8 cellular contexts compared by ENCODE assay signal in genomic region chr17:17971431-17972125, GRCh38. TPM values are rescaled to one million over a fixed set of nuclear protein-coding genes. Genes with fewer than 3 reads are reported as not detected.
DNase-seq lines count a peak whose midpoint lies in the region; ATAC-seq, FAIRE-seq and TF ChIP-seq lines count a peak whose summit lies in the region.

No MANE protein-coding gene starts in this region.

- H3K4me3 Mint-ChIP-seq in CD4-positive, alpha-beta T cell: peak overlapping the region; percentile 95

- peaks cover 9% of the 10 kb centered on the region for H3F3A ChIP-seq in MM.1S (ENCODE audit: insufficient read depth, low read length)

- H3K27me3 ChIP-seq in CD4-positive, alpha-beta T cell (ENCODE audit: control insufficient read depth, insufficient read depth, low read length): no peaks in the 10 kb centered on the region
- H3K27me3 ChIP-seq in MM.1S (replicated peaks; ENCODE audit: insufficient read depth, low read length) (no peaks in the 10 kb centered on the region), GM12878 (replicated peaks in 1 of 2; ENCODE audit: control insufficient read depth in 2 of 2, insufficient read depth in 2 of 2, low read length in 1 of 2) (no peaks in the 10 kb centered on the region), spleen (replicated peaks in 1 of 7) (no peaks in the 10 kb centered on the region)

- RAD21 ChIA-PET in GM12878 (lab: Charles Lee; ENCODE audit: unreplicated experiment): interaction anchor here (1.0 to 2.6 kb wide), 10 partner anchors 8 to 289 kb away, joined by 3 to 33 read pairs (median 5); no protein-coding TSS in a partner anchor

- H2AFZ ChIP-seq in MM.1S (ENCODE audit: low read length) (peak overlapping the region; percentile 58), GM12878 (ENCODE audit: control insufficient read depth, low read depth, low read length) (peak overlapping the region; percentile 85)

- 1% methylated on average over 33 of the region's 33 CpGs for WGBS in GM12878 (ENCODE audit: insufficient coverage, insufficient replicate concordance, low lambda C conversion rate, missing lambda C conversion rate)
- WGBS in spleen, 5 donors: 1 to 14% (median 3%) methylated on average over 7 to 33 of the region's 33 CpGs

- CTCF ChIA-PET in CD4-positive, alpha-beta T cell (lab: Charles Lee): interaction anchor here (0.5 to 2.8 kb wide), 5 partner anchors 13 to 62 kb away, joined by 3 to 15 read pairs (median 4); no protein-coding TSS in a partner anchor
- CTCF ChIA-PET in GM12878 (lab: Yijun Ruan, JAX): interaction anchor here (0.6 to 1.9 kb wide), 6 partner anchors 14 to 1406 kb away, joined by 3 to 8 read pairs (median 4); no protein-coding TSS in a partner anchor

- H3K4me1 Mint-ChIP-seq in CD4-positive, alpha-beta T cell (ENCODE audit: low read depth): peaks cover 56% of the 10 kb centered on the region

- H3K79me2 ChIP-seq in MM.1S (ENCODE audit: low read length) (peaks cover 54% of the 10 kb centered on the region), GM12878 (ENCODE audit: control insufficient read depth, insufficient read depth, low read length) (peaks cover 3% of the 10 kb centered on the region)

- SMC1A ChIA-PET in GM12878 (lab: Charles Lee; ENCODE audit: uncharacterized antibody, unreplicated experiment): interaction anchor here (0.8 to 6.1 kb wide), 11 partner anchors 12 to 136 kb away, joined by 3 to 54 read pairs (median 5); no protein-coding TSS in a partner anchor

- DNase-seq in CD4-positive, alpha-beta T cell: peak in 4 of 10 experiments; percentile 16 to 25 (median 22)
- DNase-seq in MM.1S: no peak
- no peak for DNase-seq in GM12878 (ENCODE audit: low read depth, low spot score)
- DNase-seq in spleen: peak; percentile 93

- FAIRE-seq in GM12878 (lab: Jason Lieb, UNC): no peak

- peak overlapping the region; percentile 73 for H3K4me3 ChIP-seq in MM.1S (ENCODE audit: low read length)
- peak overlapping the region; percentile 76 for H3K4me3 ChIP-seq in GM12878
- H3K4me3 ChIP-seq in iPS-18c (ENCODE audit: insufficient read depth, low read depth, low read length): peak overlapping the region; percentile 86
- H3K4me3 ChIP-seq in spleen: peak overlapping the region; percentile 70 to 97 (median 87)

- H3K4me2 ChIP-seq in MM.1S (ENCODE audit: low read depth, low read length) (peak overlapping the region; percentile 72), GM12878 (ENCODE audit: control insufficient read depth, insufficient read depth) (peak overlapping the region; percentile 94)

- peaks cover 11% of the 10 kb centered on the region for H3K36me3 Mint-ChIP-seq in CD4-positive, alpha-beta T cell (ENCODE audit: low read depth)

- H3K9ac ChIP-seq in MM.1S (ENCODE audit: low read length) (peak overlapping the region; percentile 64), GM12878 (ENCODE audit: control insufficient read depth, insufficient read depth, low read length) (peak overlapping the region; percentile 69)

- no peak for TF ChIP-seq CTCF in CD4-positive, alpha-beta T cell (IDR thresholded peaks at IDR 0.05)
- TF ChIP-seq CTCF in MM.1S (IDR thresholded peaks at IDR 0.05; ENCODE audit: low read length): no peak
- no peak for TF ChIP-seq CTCF in GM12878 (IDR thresholded peaks at IDR 0.05 in 2 of 3, conservative IDR thresholded peaks at IDR 0.05 in 1 of 3; ENCODE audit: control insufficient read depth in 2 of 3, extremely low read depth in 1 of 3, insufficient read depth in 1 of 3, low read depth in 3 of 3, low read length in 3 of 3)
- TF ChIP-seq CTCF in spleen (IDR thresholded peaks at IDR 0.05 in 8 of 11, conservative IDR thresholded peaks at IDR 0.05 in 3 of 11): no peak

- no peak for TF ChIP-seq RAD21 in GM12878 (IDR thresholded peaks at IDR 0.05; ENCODE audit: insufficient read depth, low read depth, low read length)

- H3K4me1 ChIP-seq in MM.1S (ENCODE audit: low read length): peaks cover 23% of the 10 kb centered on the region
- H3K4me1 ChIP-seq in GM12878 (ENCODE audit: control insufficient read depth, insufficient read depth, low read length): peaks cover 10% of the 10 kb centered on the region
- peaks cover 9 to 75% (median 36%) of the 10 kb centered on the region in 6 donors for H3K4me1 ChIP-seq in spleen

- TF ChIP-seq POLR2A in GM12878 (IDR thresholded peaks at IDR 0.05; ENCODE audit: low read depth, low read length): no peak; the same call in 1 of the 2 replicates
- TF ChIP-seq POLR2A in spleen (IDR thresholded peaks at IDR 0.05): no peak

- no peaks in the 10 kb centered on the region for H3K9me3 Mint-ChIP-seq in CD4-positive, alpha-beta T cell

- BruUV-seq in GM12878 (replicated peaks; lab: Mats Ljungman, UMichigan): no TSS peak

- peak overlapping the region; percentile 90 for H3K27ac Mint-ChIP-seq in CD4-positive, alpha-beta T cell

- POLR2A ChIA-PET in CD4-positive, alpha-beta T cell (lab: Charles Lee): interaction anchor here (0.5 to 5.5 kb wide), 14 partner anchors 8 to 1682 kb away, joined by 3 to 115 read pairs (median 5); partner anchors contain the start of genes ATPAF2, GID4, PEMT and SREBF1
- POLR2A ChIA-PET in GM12878 (lab: Charles Lee): interaction anchor here (0.5 to 7.9 kb wide), 8 partner anchors 9 to 926 kb away, joined by 3 to 73 read pairs (median 5); partner anchors contain the start of genes ATPAF2 and GID4

- H3K27ac ChIP-seq in CD4-positive, alpha-beta T cell (ENCODE audit: low read depth, low read length): peak overlapping the region; percentile 76
- H3K27ac ChIP-seq in MM.1S (ENCODE audit: low read length) (peak overlapping the region; percentile 8; the same call in 1 of the 2 replicates), GM12878 (ENCODE audit: control insufficient read depth, insufficient read depth) (peak overlapping the region; percentile 18; the same call in 1 of the 2 replicates), spleen (peak overlapping the region; percentile 86 to 96 (median 94))

- intact Hi-C loops in CD4-positive, alpha-beta T cell (cut with DNase I, micrococcal nuclease): loop anchor here (1.0 to 10.0 kb wide), 8 partner anchors 13 to 343 kb away; partner anchors contain the start of genes ATPAF2 (in 2 of the 2), GID4 (in 2 of the 2), DRG2 (in 1 of the 2) and SMCR8 (in 1 of the 2)
- intact Hi-C loops in GM12878 (cut with micrococcal nuclease; ENCODE audit: unreplicated experiment) (no loop called here), spleen (cut with DNase I; ENCODE audit: low total_unique reads) (no loop called here)

- in situ Hi-C loops in GM12878 (cut with MboI): no loop called here

- no peak for TF ChIP-seq EP300 in GM12878 (IDR thresholded peaks at IDR 0.05; ENCODE audit: borderline replicate concordance in 1 of 2, control insufficient read depth in 1 of 2, low read depth in 2 of 2, low read length in 2 of 2)

- H3K27me3 Mint-ChIP-seq in CD4-positive, alpha-beta T cell: no peaks in the 10 kb centered on the region

- no peaks in the 10 kb centered on the region for H3K9me2 ChIP-seq in MM.1S (replicated peaks; ENCODE audit: insufficient read depth, low read length)

- ATAC-seq in CD4-positive, alpha-beta T cell (ENCODE audit: poor library complexity): no peak
- ATAC-seq in GM12878: peak; percentile 0
- no peak for ATAC-seq in GM18907 (IDR thresholded peaks at IDR 0.05; ENCODE audit: unreplicated experiment)
- no peak for ATAC-seq in GM21381 (IDR thresholded peaks at IDR 0.05; ENCODE audit: unreplicated experiment)
- no peak for ATAC-seq in GM21526 (IDR thresholded peaks at IDR 0.05; ENCODE audit: low FRiP score, unreplicated experiment)

- no peaks in the 10 kb centered on the region for H3K9me3 ChIP-seq in CD4-positive, alpha-beta T cell (ENCODE audit: control insufficient read depth, low read length)
- no peaks in the 10 kb centered on the region for H3K9me3 ChIP-seq in MM.1S (replicated peaks; ENCODE audit: insufficient read depth, low read length)
- no peaks in the 10 kb centered on the region for H3K9me3 ChIP-seq in GM12878 (replicated peaks; ENCODE audit: control insufficient read depth, insufficient read depth, low read length)
- no peaks in the 10 kb centered on the region for H3K9me3 ChIP-seq in iPS-18c (ENCODE audit: control insufficient read depth, insufficient read depth, low read length)
- no peaks in the 10 kb centered on the region for H3K9me3 ChIP-seq in spleen

- H3K36me3 ChIP-seq in MM.1S (replicated peaks; ENCODE audit: insufficient read depth, low read length) (no peaks in the 10 kb centered on the region), GM12878 (ENCODE audit: control insufficient read depth in 2 of 2, insufficient read depth in 2 of 2, low read length in 1 of 2) (no peaks in the 10 kb centered on the region), spleen (no peaks in the 10 kb centered on the region)

- H4K20me1 ChIP-seq in MM.1S (ENCODE audit: insufficient read depth, low read length): no peaks in the 10 kb centered on the region
- no peaks in the 10 kb centered on the region for H4K20me1 ChIP-seq in GM12878 (ENCODE audit: control insufficient read depth, insufficient read depth)

RNA-seq across cellular contexts. Expression of gene TOM1L2, which starts 0.6 kb away (rescaled TPM):
- 10 to 100 TPM; 28.5 to 30.5 TPM for total RNA-seq in CD4-positive, alpha-beta T cell
- total RNA-seq in GM12878 (2013; cell fraction: nucleolus; rRNA removed): 115 and 119 TPM in 2 replicates
- total RNA-seq in GM12878 (2014; rRNA removed) (6.2 and 7.0 TPM in 2 replicates), GM12878 (2014; rRNA removed; fragmentation: Illumina TruSeq; extraction: Trizol) (5.2 and 6.4 TPM in 2 replicates), GM12878 (2021) (11.7 and 12.5 TPM in 2 replicates), spleen (10 to 100 TPM; 27.0 to 82.6 (median 56.5) TPM)
- polyA plus RNA-seq in GM12878 (2011; ENCODE audit: low read depth): 7.0 TPM
- polyA plus RNA-seq in GM12878 (2011; rRNA removed) (11.9 and 19.2 TPM in 2 replicates), GM12878 (2014; fragmentation: Illumina TruSeq; extraction: Trizol) (3.8 and 8.5 TPM in 2 replicates), GM12878 (2014; fragmentation: Nextera tagmentation; extraction: Ambion mirVana) (under 1 TPM; 0.19 to 0.42 TPM), GM12878 (2014; rRNA removed) (8.4 and 9.3 TPM in 2 replicates), GM12878 (2016; fragmentation: Nextera tagmentation; extraction: Ambion mirVana) (10 to 100 TPM in 1 of 2 experiments, 1 to 10 TPM in 1; 7.8 to 11.3 TPM), spleen (10 to 100 TPM in 1 of 3 donors, 1 to 10 TPM in 2; 5.3 to 17.6 (median 7.7) TPM)
- 13.0 and 13.4 TPM in 2 replicates for polyA plus RNA-seq in GM12878 (2011; cell fraction: cytosol; rRNA removed)
- polyA plus RNA-seq in GM12878 (2011; cell fraction: nucleus; rRNA removed): 57.4 and 71.7 TPM in 2 replicates
- polyA plus RNA-seq in GM12878 (2012): 8.3 and 8.5 TPM in 2 replicates
- polyA minus RNA-seq in GM12878 (2011; rRNA and poly(A)+ RNA removed): 28.2 and 32.6 TPM in 2 replicates
- 5.6 and 7.7 TPM in 2 replicates for polyA minus RNA-seq in GM12878 (2011; cell fraction: cytosol; rRNA and poly(A)+ RNA removed)
- 20.1 and 37.3 TPM in 2 replicates for polyA minus RNA-seq in GM12878 (2011; cell fraction: nucleus; rRNA and poly(A)+ RNA removed)

RNA-seq across cellular contexts. Expression of gene DRC3, which starts 1.1 kb away (rescaled TPM):
- total RNA-seq in CD4-positive, alpha-beta T cell: under 1 TPM in 1 of 2 experiments, not detected in 1; 0.11 TPM
- total RNA-seq in GM12878 (2013; cell fraction: nucleolus; rRNA removed): 0.44 and 2.1 TPM in 2 replicates
- total RNA-seq in GM12878 (2014; rRNA removed): 0.28 and 0.38 TPM in 2 replicates
- total RNA-seq in GM12878 (2014; rRNA removed; fragmentation: Illumina TruSeq; extraction: Trizol): not detected in 2 replicates
- total RNA-seq in GM12878 (2021): not detected in 2 replicates
- 0.59 TPM for polyA plus RNA-seq in GM12878 (2011; ENCODE audit: low read depth)
- 0.13 and 0.34 TPM in 2 replicates for polyA plus RNA-seq in GM12878 (2011; rRNA removed)
- polyA plus RNA-seq in GM12878 (2011; cell fraction: cytosol; rRNA removed): 0.03 and 0.15 TPM in 2 replicates
- polyA plus RNA-seq in GM12878 (2011; cell fraction: nucleus; rRNA removed): 0.44 and 0.60 TPM in 2 replicates
- polyA plus RNA-seq in GM12878 (2012): 0.74 and 1.1 TPM in 2 replicates
- 0.18 TPM in 1 of 2 replicates, not detected in the other for polyA plus RNA-seq in GM12878 (2014; fragmentation: Illumina TruSeq; extraction: Trizol)
- polyA plus RNA-seq in GM12878 (2014; fragmentation: Nextera tagmentation; extraction: Ambion mirVana): under 1 TPM; 0.60 to 0.71 TPM
- not detected in 2 replicates for polyA plus RNA-seq in GM12878 (2014; rRNA removed)
- 1 to 10 TPM; 1.9 to 2.3 TPM for polyA plus RNA-seq in GM12878 (2016; fragmentation: Nextera tagmentation; extraction: Ambion mirVana)
- 0.15 and 0.37 TPM in 2 replicates for polyA minus RNA-seq in GM12878 (2011; rRNA and poly(A)+ RNA removed)
- polyA minus RNA-seq in GM12878 (2011; cell fraction: cytosol; rRNA and poly(A)+ RNA removed): not detected in 2 replicates
- not detected in 2 replicates for polyA minus RNA-seq in GM12878 (2011; cell fraction: nucleus; rRNA and poly(A)+ RNA removed)
- 1 to 10 TPM in 5 of 7 donors, under 1 TPM in 2; 0.37 to 7.3 (median 2.3) TPM for total RNA-seq in spleen
- 1 to 10 TPM in 2 of 3 donors, under 1 TPM in 1; 0.93 to 2.4 (median 2.3) TPM for polyA plus RNA-seq in spleen

Comparison
In these comparisons a context has a peak if more than half of its experiments do, and no peak if none do; other contexts are left out.
1. H3K27ac ChIP-seq: peak in every context shown above with its lines; median percentile 94 in spleen; 76 in CD4-positive, alpha-beta T cell; 18 in GM12878; 8 in MM.1S.
2. intact Hi-C loops: an anchor here in CD4-positive, alpha-beta T cell (1.0 to 10.0 kb wide); none called in GM12878 and spleen.